In genomic region chr20:41044409-41045062, GRCh38 we compare ENCODE assay signal across 26 cellular contexts. TPM values are rescaled to one million over a fixed set of nuclear protein-coding genes. Genes with fewer than 3 reads are reported as not detected.
DNase-seq lines count a peak whose midpoint lies in the region; ATAC-seq, FAIRE-seq and TF ChIP-seq lines count a peak whose summit lies in the region.
"Had no signal": no experiment of that assay in that cellular context is flagged by ENCODE, and none has a peak within 500 bp of the region (broad histone marks: within the 10 kb centered on the region; RNA-seq: fewer than 3 reads in every experiment).

No MANE protein-coding gene starts in this region.

- ATAC-seq in HepG2: peak; percentile 61
- ATAC-seq in right lobe of liver: no peak
- peak; percentile 61 for ATAC-seq in left ventricle myocardium superior
- ATAC-seq: activated CD8-positive, alpha-beta memory T cell treated with anti-CD3 and anti-CD28 coated beads, Interleukin-2, amount 10 ng/mL, durations not matched to agents 7 days and 5 days; foreskin keratinocyte had no signal

- POLR2A ChIA-PET in HepG2 (lab: Yijun Ruan, JAX): no interaction called here

- no peak overlapping the region for H3K9ac ChIP-seq in HepG2 (ENCODE audit: insufficient read depth, low read depth, low read length)
- H3K9ac ChIP-seq: SK-N-SH had no signal

- TF ChIP-seq CTCF in HepG2 (CRISPR knock-in tag; IDR thresholded peaks at IDR 0.05) (no peak), right lobe of liver (IDR thresholded peaks at IDR 0.05) (no peak), sigmoid colon (IDR thresholded peaks at IDR 0.05) (no peak)

- in situ Hi-C loops in HepG2 (cut with HindIII; ENCODE audit: extremely low pct_ligation_motif_present, low pct_unique_long_range_greater_than_20kb): no loop called here

- H3K9me3 ChIP-seq in HepG2 (ENCODE audit: low read length): no peaks in the 10 kb centered on the region
- H3K9me3 ChIP-seq in right lobe of liver: no peaks in the 10 kb centered on the region
- H3K9me3 ChIP-seq in sigmoid colon: no peaks in the 10 kb centered on the region
- H3K9me3 ChIP-seq: ascending aorta, esophagus muscularis mucosa, SK-N-SH, transverse colon had no signal

- no peaks in the 10 kb centered on the region for H3K9me3 Mint-ChIP-seq in T-helper 1 cell treated with Interleukin-12 subunit alpha and Interleukin-12 subunit beta and Interleukin-4 antibody, amounts not matched to agents 30 μg/mL and 1 μg/mL, for 36 hours
- no peaks in the 10 kb centered on the region for H3K9me3 Mint-ChIP-seq in activated T-helper 1 cell treated with anti-CD3 and anti-CD28 coated beads, Interleukin-12 subunit alpha, Interleukin-12 subunit beta, Interleukin-2, Interleukin-4 antibody, amounts not matched to agents 30 ng/mL and 10 ng/mL and 1 ng/mL, durations not matched to agents 14 hours and 24 hours and 36 hours
- H3K9me3 Mint-ChIP-seq: activated CD4-positive, alpha-beta T cell treated with anti-CD3 and anti-CD28 coated beads, Interleukin-2, amount 10 ng/mL, durations not matched to agents 7 days and 5 days had no signal

- H3K27me3 ChIP-seq in HepG2 (ENCODE audit: control insufficient read depth in 1 of 2, insufficient read depth in 2 of 2, low read length in 2 of 2): no peaks in the 10 kb centered on the region
- no peaks in the 10 kb centered on the region for H3K27me3 ChIP-seq in right lobe of liver
- H3K27me3 ChIP-seq in sigmoid colon: no peaks in the 10 kb centered on the region
- H3K27me3 ChIP-seq: ascending aorta, esophagus muscularis mucosa, foreskin keratinocyte, transverse colon had no signal

- no peak overlapping the region for H3K4me3 Mint-ChIP-seq in T-helper 1 cell treated with Interleukin-12 subunit alpha and Interleukin-12 subunit beta and Interleukin-4 antibody, amounts not matched to agents 30 μg/mL and 1 μg/mL, for 36 hours
- no peak overlapping the region for H3K4me3 Mint-ChIP-seq in activated T-helper 1 cell treated with anti-CD3 and anti-CD28 coated beads, Interleukin-12 subunit alpha, Interleukin-12 subunit beta, Interleukin-2, Interleukin-4 antibody, amounts not matched to agents 30 ng/mL and 10 ng/mL and 1 ng/mL, durations not matched to agents 14 hours and 24 hours and 36 hours
- H3K4me3 Mint-ChIP-seq: activated CD4-positive, alpha-beta T cell treated with anti-CD3 and anti-CD28 coated beads, Interleukin-2, amount 10 ng/mL, durations not matched to agents 7 days and 5 days; activated CD8-positive, alpha-beta memory T cell treated with anti-CD3 and anti-CD28 coated beads, Interleukin-2, amount 10 ng/mL, durations not matched to agents 7 days and 5 days had no signal

- H3K4me1 Mint-ChIP-seq in T-helper 1 cell treated with Interleukin-12 subunit alpha and Interleukin-12 subunit beta and Interleukin-4 antibody, amounts not matched to agents 30 μg/mL and 1 μg/mL, for 36 hours (ENCODE audit: low read depth): peaks cover 75% of the 10 kb centered on the region
- H3K4me1 Mint-ChIP-seq in activated T-helper 1 cell treated with anti-CD3 and anti-CD28 coated beads, Interleukin-12 subunit alpha, Interleukin-12 subunit beta, Interleukin-2, Interleukin-4 antibody, amounts not matched to agents 30 ng/mL and 10 ng/mL and 1 ng/mL, durations not matched to agents 14 hours and 24 hours and 36 hours (ENCODE audit: low read depth): peaks cover 91% of the 10 kb centered on the region

- no peak for FAIRE-seq in HepG2 (lab: Jason Lieb, UNC)

- H3K4me1 ChIP-seq in HepG2 (ENCODE audit: insufficient read depth, low read length) (peaks cover 91% of the 10 kb centered on the region), right lobe of liver (peaks cover 0 to 35% (median 4%) of the 10 kb centered on the region in 4 donors), sigmoid colon (peaks cover 0 to 92% (median 72%) of the 10 kb centered on the region in 4 donors)

- peaks cover 1 to 15% of the 10 kb centered on the region in 2 experiments; a peak in 3 of 5 replicates for H3K36me3 ChIP-seq in HepG2 (replicated peaks in 1 of 2; ENCODE audit: control insufficient read depth in 1 of 2, insufficient read depth in 2 of 2, low read length in 2 of 2)
- no peaks in the 10 kb centered on the region for H3K36me3 ChIP-seq in right lobe of liver
- H3K36me3 ChIP-seq in sigmoid colon: no peaks in the 10 kb centered on the region
- H3K36me3 ChIP-seq: ascending aorta, esophagus muscularis mucosa, transverse colon had no signal

- no TSS peak for BruUV-seq in HepG2 (replicated peaks; lab: Mats Ljungman, UMichigan)

- no peak overlapping the region for H3K4me3 ChIP-seq in HepG2 (replicated peaks in 1 of 3; ENCODE audit: insufficient read depth in 1 of 3, low read depth in 2 of 3, low read length in 3 of 3)
- no peak overlapping the region for H3K4me3 ChIP-seq in right lobe of liver
- H3K4me3 ChIP-seq in sigmoid colon: no peak overlapping the region
- H3K4me3 ChIP-seq: ascending aorta, esophagus muscularis mucosa, transverse colon had no signal

- CTCF ChIA-PET in HepG2 (lab: Yijun Ruan, JAX; ENCODE audit: low intra/inter-chr PET ratio, low total read pairs): no interaction called here

- TF ChIP-seq RAD21 in HepG2 (CRISPR knock-in tag; IDR thresholded peaks at IDR 0.05): no peak

- intact Hi-C loops in HepG2 (cut with micrococcal nuclease; ENCODE audit: unreplicated experiment): no loop called here
- intact Hi-C loops in right lobe of liver (cut with DNase I): no loop called here
- intact Hi-C loops in left ventricle myocardium superior (cut with micrococcal nuclease): no loop called here
- intact Hi-C loops in sigmoid colon (cut with DNase I): no loop called here
- intact Hi-C loops in activated T-helper 1 cell treated with anti-CD3 and anti-CD28 coated beads, Interleukin-12 subunit alpha, Interleukin-12 subunit beta, Interleukin-2, Interleukin-4 antibody, amounts not matched to agents 30 ng/mL and 10 ng/mL and 1 ng/mL, durations not matched to agents 14 hours and 24 hours and 36 hours (cut with micrococcal nuclease): no loop called here

- no peak overlapping the region for H3K27ac ChIP-seq in HepG2 (ENCODE audit: extremely low read length, insufficient read depth, low read length)
- H3K27ac ChIP-seq in right lobe of liver: no peak overlapping the region
- H3K27ac ChIP-seq in sigmoid colon: peak overlapping the region in 3 of 4 donors; percentile 18 to 50 (median 48)
- H3K27ac ChIP-seq: ascending aorta, foreskin keratinocyte, transverse colon, VCaP had no signal

- peaks cover 11% of the 10 kb centered on the region for H3K36me3 Mint-ChIP-seq in T-helper 1 cell treated with Interleukin-12 subunit alpha and Interleukin-12 subunit beta and Interleukin-4 antibody, amounts not matched to agents 30 μg/mL and 1 μg/mL, for 36 hours (ENCODE audit: low read depth)
- H3K36me3 Mint-ChIP-seq in activated T-helper 1 cell treated with anti-CD3 and anti-CD28 coated beads, Interleukin-12 subunit alpha, Interleukin-12 subunit beta, Interleukin-2, Interleukin-4 antibody, amounts not matched to agents 30 ng/mL and 10 ng/mL and 1 ng/mL, durations not matched to agents 14 hours and 24 hours and 36 hours (ENCODE audit: low read depth): peaks cover 24% of the 10 kb centered on the region

- peak overlapping the region; percentile 5 for H3K27ac Mint-ChIP-seq in T-helper 1 cell treated with Interleukin-12 subunit alpha and Interleukin-12 subunit beta and Interleukin-4 antibody, amounts not matched to agents 30 μg/mL and 1 μg/mL, for 36 hours
- H3K27ac Mint-ChIP-seq in activated T-helper 1 cell treated with anti-CD3 and anti-CD28 coated beads, Interleukin-12 subunit alpha, Interleukin-12 subunit beta, Interleukin-2, Interleukin-4 antibody, amounts not matched to agents 30 ng/mL and 10 ng/mL and 1 ng/mL, durations not matched to agents 14 hours and 24 hours and 36 hours: no peak overlapping the region
- H3K27ac Mint-ChIP-seq: activated CD4-positive, alpha-beta T cell treated with anti-CD3 and anti-CD28 coated beads, Interleukin-2, amount 10 ng/mL, durations not matched to agents 7 days and 5 days; activated CD8-positive, alpha-beta memory T cell treated with anti-CD3 and anti-CD28 coated beads, Interleukin-2, amount 10 ng/mL, durations not matched to agents 7 days and 5 days had no signal

- H2AFZ ChIP-seq in HepG2 (ENCODE audit: low read length): no peak overlapping the region

- H3K4me2 ChIP-seq in HepG2 (ENCODE audit: low read depth, low read length): no peak overlapping the region
- H3K4me2 ChIP-seq: SK-N-SH had no signal

- peaks cover 18% of the 10 kb centered on the region for H4K20me1 ChIP-seq in HepG2 (ENCODE audit: insufficient read depth, low read length)

- TF ChIP-seq POLR2A in HepG2 (IDR thresholded peaks at IDR 0.05; ENCODE audit: insufficient read depth in 1 of 2, low read depth in 2 of 2, low read length in 2 of 2): no peak
- TF ChIP-seq POLR2A in right lobe of liver (IDR thresholded peaks at IDR 0.05): no peak
- TF ChIP-seq POLR2A in sigmoid colon (IDR thresholded peaks at IDR 0.05): no peak

- H3K27me3 Mint-ChIP-seq in T-helper 1 cell treated with Interleukin-12 subunit alpha and Interleukin-12 subunit beta and Interleukin-4 antibody, amounts not matched to agents 30 μg/mL and 1 μg/mL, for 36 hours (ENCODE audit: low read depth): no peaks in the 10 kb centered on the region
- H3K27me3 Mint-ChIP-seq in activated T-helper 1 cell treated with anti-CD3 and anti-CD28 coated beads, Interleukin-12 subunit alpha, Interleukin-12 subunit beta, Interleukin-2, Interleukin-4 antibody, amounts not matched to agents 30 ng/mL and 10 ng/mL and 1 ng/mL, durations not matched to agents 14 hours and 24 hours and 36 hours (ENCODE audit: insufficient read depth): no peaks in the 10 kb centered on the region
- H3K27me3 Mint-ChIP-seq: activated CD4-positive, alpha-beta T cell treated with anti-CD3 and anti-CD28 coated beads, Interleukin-2, amount 10 ng/mL, durations not matched to agents 7 days and 5 days; activated CD8-positive, alpha-beta memory T cell treated with anti-CD3 and anti-CD28 coated beads, Interleukin-2, amount 10 ng/mL, durations not matched to agents 7 days and 5 days had no signal

- no peak for DNase-seq in T-helper 1 cell
- DNase-seq in HepG2 (ENCODE audit: low spot score): no peak
- DNase-seq in right lobe of liver: no peak
- DNase-seq in left ventricle myocardium superior: no peak
- no peak for DNase-seq in sigmoid colon
- DNase-seq in activated T-helper 1 cell treated with anti-CD3 and anti-CD28 coated beads, Interleukin-12 subunit alpha, Interleukin-12 subunit beta, Interleukin-2, Interleukin-4 antibody, amounts not matched to agents 30 ng/mL and 10 ng/mL and 1 ng/mL, durations not matched to agents 14 hours and 24 hours and 36 hours (ENCODE audit: low spot score): no peak
- no peak for DNase-seq in HuH-7 (ENCODE audit: low spot score)
- DNase-seq: activated CD4-positive, alpha-beta T cell treated with anti-CD3 and anti-CD28 coated beads, Interleukin-2, amount 10 ng/mL, durations not matched to agents 7 days and 5 days; activated CD8-positive, alpha-beta memory T cell treated with anti-CD3 and anti-CD28 coated beads, Interleukin-2, amount 10 ng/mL, durations not matched to agents 7 days and 5 days; activated naive CD4-positive, alpha-beta T cell treated with anti-CD3 and anti-CD28 coated beads, Interleukin-2, amount 50 U/mL, for 16 hours; caudate nucleus; cortex of kidney; foreskin keratinocyte; GOT3; mesenchymal stem cell; NCI-H1092; NCI-H187 treated with DMSO at 0.1 percent for 48 hours; NCI-H69; occipital lobe; SK-N-SH; stimulated activated CD4-positive, alpha-beta T cell treated with anti-CD3 and anti-CD28 coated beads, Interleukin-2, amount 100 ng/mL, for 24 hours; transverse colon had no signal

- 99% methylated on average over 9 of the region's 9 CpGs for WGBS in HepG2 (ENCODE audit: low lambda C conversion rate)
- 98% methylated on average over 7 of the region's 9 CpGs for WGBS in right lobe of liver (ENCODE audit: insufficient coverage, low coverage, low lambda C conversion rate, missing lambda C conversion rate)
- 91 to 97% methylated on average over 9 of the region's 9 CpGs for WGBS in sigmoid colon, 2 donors

- H3K79me2 ChIP-seq in HepG2 (ENCODE audit: insufficient read depth, low read length): peaks cover 98% of the 10 kb centered on the region

- TF ChIP-seq EP300 in HepG2 (IDR thresholded peaks at IDR 0.05; ENCODE audit: low read depth in 2 of 2, low read length in 2 of 2) (no peak), HepG2 (CRISPR knock-in tag; IDR thresholded peaks at IDR 0.05; ENCODE audit: borderline replicate concordance) (no peak), sigmoid colon (IDR thresholded peaks at IDR 0.05) (no peak)

RNA-seq across cellular contexts. Expression of gene TOP1, which starts 15.9 kb away (rescaled TPM):
- total RNA-seq in HepG2 (2016; rRNA removed; fragmentation: Illumina TruSeq; extraction: Trizol) (19.4 and 75.3 TPM in 2 replicates), right lobe of liver (10 to 100 TPM; 17.3 to 29.7 (median 25.5) TPM), left ventricle myocardium superior (25.3 TPM), sigmoid colon (10 to 100 TPM; 22.0 to 33.2 (median 22.4) TPM)
- total RNA-seq in HepG2 (2016; cell fraction: cytosol; rRNA removed; fragmentation: Illumina TruSeq; extraction: Trizol; ENCODE audit: low read depth): 17.3 and 19.8 TPM in 2 replicates
- total RNA-seq in HepG2 (2016; cell fraction: insoluble cytoplasmic fraction; rRNA removed; fragmentation: Illumina TruSeq; extraction: Trizol): 17.0 and 75.6 TPM in 2 replicates
- total RNA-seq in HepG2 (2016; cell fraction: membrane; rRNA removed; fragmentation: Illumina TruSeq; extraction: Trizol): 20.3 and 21.0 TPM in 2 replicates
- 45.7 and 48.4 TPM in 2 replicates for total RNA-seq in HepG2 (2016; cell fraction: nucleus; rRNA removed; fragmentation: Illumina TruSeq; extraction: Trizol)
- polyA plus RNA-seq in HepG2 (2011; rRNA removed) (9.9 and 10.2 TPM in 2 replicates), sigmoid colon (10 to 100 TPM; 26.4 to 45.0 (median 43.2) TPM)
- polyA plus RNA-seq in HepG2 (2011; cell fraction: cytosol; rRNA removed): 5.5 and 9.3 TPM in 2 replicates
- 10.9 and 11.3 TPM in 2 replicates for polyA plus RNA-seq in HepG2 (2011; cell fraction: nucleus; rRNA removed)
- polyA plus RNA-seq in HepG2 (2012): 51.4 and 67.5 TPM in 2 replicates
- polyA plus RNA-seq in HepG2 (2016; cell fraction: cytosol; fragmentation: Illumina TruSeq; extraction: Trizol; ENCODE audit: low read depth): 2.6 and 3.5 TPM in 2 replicates
- 131 and 136 TPM in 2 replicates for polyA plus RNA-seq in HepG2 (2016; cell fraction: insoluble cytoplasmic fraction; fragmentation: Illumina TruSeq; extraction: Trizol; ENCODE audit: low read depth)
- 9.6 and 10.8 TPM in 2 replicates for polyA plus RNA-seq in HepG2 (2016; cell fraction: membrane; fragmentation: Illumina TruSeq; extraction: Trizol; ENCODE audit: low read depth)
- 89.8 and 94.4 TPM in 2 replicates for polyA plus RNA-seq in HepG2 (2016; cell fraction: nucleus; fragmentation: Illumina TruSeq; extraction: Trizol; ENCODE audit: insufficient read depth, low read depth)
- polyA minus RNA-seq in HepG2 (2011; rRNA and poly(A)+ RNA removed; ENCODE audit: low replicate concordance): 7.0 and 9.4 TPM in 2 replicates
- 25.1 and 28.4 TPM in 2 replicates for polyA minus RNA-seq in HepG2 (2011; cell fraction: cytosol; rRNA and poly(A)+ RNA removed)
- 21.5 and 22.1 TPM in 2 replicates for polyA minus RNA-seq in HepG2 (2011; cell fraction: nucleus; rRNA and poly(A)+ RNA removed)
- total RNA-seq in activated T-helper 1 cell treated with anti-CD3 and anti-CD28 coated beads, Interleukin-12 subunit alpha, Interleukin-12 subunit beta, Interleukin-2, Interleukin-4 antibody, amounts not matched to agents 30 ng/mL and 10 ng/mL and 1 ng/mL, durations not matched to agents 14 hours and 24 hours and 36 hours: 120 and 123 TPM in 2 replicates

Comparison
In these comparisons a context has a peak if more than half of its experiments do, and no peak if none do; other contexts are left out.
1. ATAC-seq: peak in HepG2 (single experiment) and left ventricle myocardium superior (single experiment); none in right lobe of liver (0 of 4).
2. H3K27ac ChIP-seq: peak in sigmoid colon (3 of 4); none in HepG2 (single experiment) and right lobe of liver (0 of 3).